Comparison of ENCODE assay signal across 10 cellular contexts in genomic region chr14:69879175-69880047, GRCh38. TPM values are rescaled to one million over a fixed set of nuclear protein-coding genes. Genes with fewer than 3 reads are reported as not detected.
A peak's percentile ranks its signal among the peaks of the same experiment; 100 is the strongest.
DNase-seq lines count a peak whose midpoint lies in the region; ATAC-seq and TF ChIP-seq lines count a peak whose summit lies in the region.
"Had no signal": no experiment of that assay in that cellular context is flagged by ENCODE, and none has a peak within 500 bp of the region (broad histone marks: within the 10 kb centered on the region; RNA-seq: fewer than 3 reads in every experiment).

Gene SMOC1 (plus strand): TSS chr14:69879416. CDS start chr14:69879679, 263 bp downstream.

- H3K27me3 Mint-ChIP-seq in activated CD4-positive, alpha-beta memory T cell treated with anti-CD3 and anti-CD28 coated beads for 36 hours: peaks cover 43% of the 10 kb centered on the region
- H3K27me3 Mint-ChIP-seq in activated CD4-positive, alpha-beta memory T cell treated with anti-CD3 and anti-CD28 coated beads, Interleukin-2, amount 10 ng/mL, durations not matched to agents 7 days and 5 days: peaks cover 58% of the 10 kb centered on the region
- peaks cover 83% of the 10 kb centered on the region for H3K27me3 Mint-ChIP-seq in mesothelial cell of epicardium (ENCODE audit: low read depth)
- H3K27me3 Mint-ChIP-seq in Caco-2 (ENCODE audit: insufficient read depth, unreplicated experiment): no peaks in the 10 kb centered on the region

- no peaks in the 10 kb centered on the region for H3K9me3 Mint-ChIP-seq in activated CD4-positive, alpha-beta memory T cell treated with anti-CD3 and anti-CD28 coated beads for 36 hours
- H3K9me3 Mint-ChIP-seq in activated CD4-positive, alpha-beta memory T cell treated with anti-CD3 and anti-CD28 coated beads, Interleukin-2, amount 10 ng/mL, durations not matched to agents 7 days and 5 days: no peaks in the 10 kb centered on the region
- H3K9me3 Mint-ChIP-seq in mesothelial cell of epicardium: no peaks in the 10 kb centered on the region
- H3K9me3 Mint-ChIP-seq in Caco-2 (ENCODE audit: unreplicated experiment): peaks cover 2% of the 10 kb centered on the region

- H3K27ac Mint-ChIP-seq in activated CD4-positive, alpha-beta memory T cell treated with anti-CD3 and anti-CD28 coated beads for 36 hours: no peak within 1 kb of the TSS
- no peak within 1 kb of the TSS for H3K27ac Mint-ChIP-seq in activated CD4-positive, alpha-beta memory T cell treated with anti-CD3 and anti-CD28 coated beads, Interleukin-2, amount 10 ng/mL, durations not matched to agents 7 days and 5 days
- H3K27ac Mint-ChIP-seq in mesothelial cell of epicardium (no peak within 1 kb of the TSS), Caco-2 (ENCODE audit: unreplicated experiment) (no peak within 1 kb of the TSS)

- DNase-seq in activated CD4-positive, alpha-beta memory T cell treated with anti-CD3 and anti-CD28 coated beads for 36 hours: peak; percentile 43
- no peak for DNase-seq in activated CD4-positive, alpha-beta memory T cell treated with anti-CD3 and anti-CD28 coated beads, Interleukin-2, amount 10 ng/mL, durations not matched to agents 7 days and 5 days
- DNase-seq in NCI-H82 treated with DMSO at 0.1 percent for 48 hours (lab: John Stamatoyannopoulos, UW; ENCODE audit: unreplicated experiment) (peak; percentile 18), ecto neural progenitor cell (ENCODE audit: low spot score) (peak; percentile 92), mesothelial cell of epicardium (ENCODE audit: low spot score in 2 of 2, unreplicated experiment in 2 of 2) (peak in 1 of 2 experiments; percentile 50), Caco-2 (no peak)

- ATAC-seq in HG03520 (IDR thresholded peaks at IDR 0.05; ENCODE audit: unreplicated experiment): no peak

- TF ChIP-seq CTCF in mesothelial cell of epicardium (IDR thresholded peaks at IDR 0.05; ENCODE audit: unreplicated experiment) (no peak), Caco-2 (IDR thresholded peaks at IDR 0.05; ENCODE audit: insufficient read depth in 1 of 2, low read depth in 1 of 2, low read length in 1 of 2, severe bottlenecking in 1 of 2, unreplicated experiment in 1 of 2) (no peak)

- H3K4me1 ChIP-seq in thymus (ENCODE audit: control insufficient read depth, insufficient read depth, low read length): no peaks in the 10 kb centered on the region
- no peaks in the 10 kb centered on the region for H3K4me1 ChIP-seq in Caco-2

- no peak within 1 kb of the TSS for H3K4me3 Mint-ChIP-seq in activated CD4-positive, alpha-beta memory T cell treated with anti-CD3 and anti-CD28 coated beads for 36 hours
- no peak within 1 kb of the TSS for H3K4me3 Mint-ChIP-seq in activated CD4-positive, alpha-beta memory T cell treated with anti-CD3 and anti-CD28 coated beads, Interleukin-2, amount 10 ng/mL, durations not matched to agents 7 days and 5 days
- H3K4me3 Mint-ChIP-seq in mesothelial cell of epicardium (peak within 1 kb of the TSS; percentile 65), Caco-2 (ENCODE audit: unreplicated experiment) (no peak within 1 kb of the TSS)

- no TSS peak for BruUV-seq in Caco-2 (replicated peaks; lab: Mats Ljungman, UMichigan)

- H3K27me3 ChIP-seq in thymus (ENCODE audit: control insufficient read depth, insufficient read depth) (peaks cover 35% of the 10 kb centered on the region), Caco-2 (replicated peaks; ENCODE audit: control insufficient read depth, insufficient read depth, low read length) (no peaks in the 10 kb centered on the region)

- POLR2A ChIA-PET in activated CD4-positive, alpha-beta memory T cell treated with anti-CD3 and anti-CD28 coated beads for 36 hours (lab: Charles Lee): no interaction called here
- POLR2A ChIA-PET in activated CD4-positive, alpha-beta memory T cell treated with anti-CD3 and anti-CD28 coated beads, Interleukin-2, amount 10 ng/mL, durations not matched to agents 7 days and 5 days (lab: Charles Lee): no interaction called here
- POLR2A ChIA-PET in Caco-2 (lab: Charles Lee): no interaction called here

- H3K36me3 Mint-ChIP-seq in activated CD4-positive, alpha-beta memory T cell treated with anti-CD3 and anti-CD28 coated beads for 36 hours: no peaks in the 10 kb centered on the region
- H3K36me3 Mint-ChIP-seq in activated CD4-positive, alpha-beta memory T cell treated with anti-CD3 and anti-CD28 coated beads, Interleukin-2, amount 10 ng/mL, durations not matched to agents 7 days and 5 days (ENCODE audit: low read depth): no peaks in the 10 kb centered on the region
- no peaks in the 10 kb centered on the region for H3K36me3 Mint-ChIP-seq in mesothelial cell of epicardium
- no peaks in the 10 kb centered on the region for H3K36me3 Mint-ChIP-seq in Caco-2 (ENCODE audit: insufficient read depth, unreplicated experiment)

- H3K9me3 ChIP-seq in thymus (ENCODE audit: control insufficient read depth): no peaks in the 10 kb centered on the region
- H3K9me3 ChIP-seq in Caco-2: no peaks in the 10 kb centered on the region

- no peaks in the 10 kb centered on the region for H3K36me3 ChIP-seq in thymus (ENCODE audit: control insufficient read depth, insufficient read depth)
- H3K36me3 ChIP-seq in Caco-2 (ENCODE audit: control insufficient read depth, insufficient read depth, low read length): no peaks in the 10 kb centered on the region

- CTCF ChIA-PET in activated CD4-positive, alpha-beta memory T cell treated with anti-CD3 and anti-CD28 coated beads for 36 hours (lab: Charles Lee): interaction anchor here (2.6 kb wide), 1 partner anchor 149 kb away, joined by 16 read pairs; no protein-coding TSS in a partner anchor
- CTCF ChIA-PET in activated CD4-positive, alpha-beta memory T cell treated with anti-CD3 and anti-CD28 coated beads, Interleukin-2, amount 10 ng/mL, durations not matched to agents 7 days and 5 days (lab: Charles Lee): interaction anchor here (3.3 kb wide), 1 partner anchor 148 kb away, joined by 17 read pairs; no protein-coding TSS in a partner anchor
- CTCF ChIA-PET in Caco-2 (lab: Charles Lee): no interaction called here

- no peaks in the 10 kb centered on the region for H3K4me1 Mint-ChIP-seq in activated CD4-positive, alpha-beta memory T cell treated with anti-CD3 and anti-CD28 coated beads for 36 hours (ENCODE audit: low read depth)
- H3K4me1 Mint-ChIP-seq in activated CD4-positive, alpha-beta memory T cell treated with anti-CD3 and anti-CD28 coated beads, Interleukin-2, amount 10 ng/mL, durations not matched to agents 7 days and 5 days: no peaks in the 10 kb centered on the region
- H3K4me1 Mint-ChIP-seq in mesothelial cell of epicardium: peaks cover 9% of the 10 kb centered on the region
- H3K4me1 Mint-ChIP-seq in Caco-2 (ENCODE audit: low read depth, unreplicated experiment): no peaks in the 10 kb centered on the region

- WGBS in thymus: 1% methylated on average over 66 of the region's 67 CpGs

- no peak within 1 kb of the TSS for H3K27ac ChIP-seq in thymus (ENCODE audit: low read depth)

- intact Hi-C loops in activated CD4-positive, alpha-beta memory T cell treated with anti-CD3 and anti-CD28 coated beads for 36 hours (cut with micrococcal nuclease): loop anchor here (10.0 kb wide), 1 partner anchor 65 kb away; no protein-coding TSS in a partner anchor
- intact Hi-C loops in Caco-2 (cut with micrococcal nuclease; ENCODE audit: unreplicated experiment): no loop called here

- H3K4me3 ChIP-seq in thymus (ENCODE audit: low read length) (peak within 1 kb of the TSS; percentile 16), Caco-2 (ENCODE audit: low read depth, low read length) (no peak within 1 kb of the TSS)

RNA-seq across cellular contexts. Expression of gene SMOC1, which starts in this region (rescaled TPM):
- not detected for total RNA-seq in activated CD4-positive, alpha-beta memory T cell treated with anti-CD3 and anti-CD28 coated beads for 36 hours
- not detected for total RNA-seq in activated CD4-positive, alpha-beta memory T cell treated with anti-CD3 and anti-CD28 coated beads, Interleukin-2, amount 10 ng/mL, durations not matched to agents 7 days and 5 days
- total RNA-seq in mesothelial cell of epicardium (1.4 to 2.0 TPM (median 1.5 TPM) in 3 replicates), Caco-2 (2022) (0.12 and 0.14 TPM in 2 replicates)
- polyA plus RNA-seq in thymus: 0.71 TPM
- total RNA-seq: T-helper 1 cell treated with Interleukin-12 subunit alpha and Interleukin-12 subunit beta and Interleukin-4 antibody, amounts not matched to agents 30 ng/mL and 1 ng/mL, for 36 hours had no signal
- polyA plus RNA-seq: BJ had no signal

Comparison
In these comparisons a context has a peak if more than half of its experiments do, and no peak if none do; other contexts are left out.
1. Peak in DNase-seq in activated CD4-positive, alpha-beta memory T cell treated with anti-CD3 and anti-CD28 coated beads for 36 hours; RNA of the gene not detected or under 1 TPM.
2. DNase-seq: peak in NCI-H82 treated with DMSO at 0.1 percent for 48 hours (single experiment) and ecto neural progenitor cell (single experiment); none in activated CD4-positive, alpha-beta memory T cell treated with anti-CD3 and anti-CD28 coated beads, Interleukin-2, amount 10 ng/mL, durations not matched to agents 7 days and 5 days (single experiment) and Caco-2 (0 of 2).